In the genomic region with DNA sequence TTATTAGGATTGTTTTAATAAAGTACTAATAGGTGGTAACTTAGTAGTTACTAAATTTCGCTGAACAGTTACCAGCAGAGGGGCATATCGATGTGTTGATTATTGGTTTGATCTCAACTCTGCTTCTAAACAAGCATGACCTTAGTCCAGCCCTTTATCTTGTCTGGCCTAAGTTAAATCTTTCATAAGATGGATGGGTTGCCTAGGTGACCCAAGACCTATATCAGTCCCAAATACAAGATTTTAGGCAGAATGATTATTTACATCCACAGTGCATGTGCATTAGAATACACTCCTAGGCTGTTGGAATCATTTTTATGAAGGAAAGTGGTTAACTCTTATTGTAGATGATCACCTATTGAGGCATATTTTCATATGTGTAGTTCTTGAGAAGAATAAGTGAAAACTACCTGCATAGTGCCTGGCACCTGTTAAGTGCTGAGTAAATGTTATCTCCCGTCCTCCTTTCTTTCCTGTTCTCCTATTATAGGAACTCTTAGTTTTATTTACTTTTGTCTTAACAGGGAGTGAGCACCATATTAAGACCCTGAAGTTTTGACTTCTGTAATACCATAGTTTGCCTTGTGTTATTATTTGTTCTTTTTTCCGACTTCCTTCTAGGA, we compare ENCODE assay signal across 8 cellular contexts. TPM values are rescaled to one million over a fixed set of nuclear protein-coding genes. Genes with fewer than 3 reads are reported as not detected.
DNase-seq lines count a peak whose midpoint lies in the region; ATAC-seq and TF ChIP-seq lines count a peak whose summit lies in the region.

No MANE protein-coding gene starts in this region.

- H3K36me3 Mint-ChIP-seq in Caco-2 (ENCODE audit: insufficient read depth, unreplicated experiment) (no peaks in the 10 kb centered on the region), neural progenitor cell (peaks cover 29% of the 10 kb centered on the region)

- H3K4me3 Mint-ChIP-seq in Caco-2 (ENCODE audit: unreplicated experiment) (peak overlapping the region; percentile 94), neural progenitor cell (peak overlapping the region; percentile 99)

- H3K27me3 Mint-ChIP-seq in Caco-2 (ENCODE audit: insufficient read depth, unreplicated experiment) (peaks cover under 1% of the 10 kb centered on the region), neural progenitor cell (ENCODE audit: insufficient read depth, low read depth) (no peaks in the 10 kb centered on the region)

- no peaks in the 10 kb centered on the region for H3K9me3 Mint-ChIP-seq in Caco-2 (ENCODE audit: unreplicated experiment)
- peaks cover 13% of the 10 kb centered on the region for H3K9me3 Mint-ChIP-seq in neural progenitor cell

- H3K9me3 ChIP-seq in Caco-2 = no peaks in the 10 kb centered on the region
- no peaks in the 10 kb centered on the region for H3K9me3 ChIP-seq in neural progenitor cell (ENCODE audit: low read depth)

- no peak for DNase-seq in Caco-2
- no peak for DNase-seq in LNCaP clone FGC (ENCODE audit: low read depth)
- peak; percentile 5 for DNase-seq in dermis blood vessel endothelial cell
- no peak for DNase-seq in neural progenitor cell (ENCODE audit: low spot score)
- no peak for DNase-seq in left lobe of liver (ENCODE audit: low spot score)
- no peak for DNase-seq in COLO829 (ENCODE audit: low spot score)

- POLR2A ChIA-PET in Caco-2 (lab: Charles Lee) = no interaction called here

- H3K27me3 ChIP-seq in Caco-2 (replicated peaks; ENCODE audit: control insufficient read depth, insufficient read depth, low read length) (no peaks in the 10 kb centered on the region), neural progenitor cell (peaks cover 27% of the 10 kb centered on the region)

- H3K4me1 Mint-ChIP-seq in Caco-2 (ENCODE audit: low read depth, unreplicated experiment) (peaks cover 8% of the 10 kb centered on the region), neural progenitor cell (peaks cover 22% of the 10 kb centered on the region)

- H3K4me3 ChIP-seq in Caco-2 (ENCODE audit: low read depth, low read length) (peak overlapping the region; percentile 84), LNCaP clone FGC (ENCODE audit: low read depth, low read length) (peak overlapping the region; percentile 91), neural progenitor cell (peak overlapping the region; percentile 96)

- H3K4me1 ChIP-seq in Caco-2 = 0 out of 2 replicates have a peak, but pooled peaks cover 10% of the 10 kb centered on the region
- H3K4me1 ChIP-seq in neural progenitor cell = peaks cover 17% of the 10 kb centered on the region

- TF ChIP-seq CTCF in Caco-2 (IDR thresholded peaks at IDR 0.05; ENCODE audit: insufficient read depth in 1 of 2, low read depth in 1 of 2, low read length in 1 of 2, severe bottlenecking in 1 of 2, unreplicated experiment in 1 of 2) (no peak), LNCaP clone FGC (IDR thresholded peaks at IDR 0.05; ENCODE audit: control insufficient read depth, extremely low read depth, insufficient read depth) (no peak), neural progenitor cell (IDR thresholded peaks at IDR 0.05) (no peak)

- CTCF ChIA-PET in Caco-2 (lab: Charles Lee) = no interaction called here

- ATAC-seq in left lobe of liver (no peak), HG02870 (IDR thresholded peaks at IDR 0.05; ENCODE audit: unreplicated experiment) (no peak), HG03097 (IDR thresholded peaks at IDR 0.05; ENCODE audit: low FRiP score, unreplicated experiment) (no peak)

- H3F3A ChIP-seq in neural progenitor cell (ENCODE audit: low read depth) = peaks cover 2% of the 10 kb centered on the region

- intact Hi-C loops in Caco-2 (cut with micrococcal nuclease; ENCODE audit: unreplicated experiment) = no loop called here

- H3K36me3 ChIP-seq in Caco-2 (ENCODE audit: control insufficient read depth, insufficient read depth, low read length) (no peaks in the 10 kb centered on the region), neural progenitor cell (no peaks in the 10 kb centered on the region)

- peaks cover 56% of the 10 kb centered on the region for H4K20me1 ChIP-seq in neural progenitor cell (ENCODE audit: low read depth)

- peak overlapping the region; percentile 92 for H3K9ac ChIP-seq in neural progenitor cell

- peak overlapping the region; percentile 93 for H3K4me2 ChIP-seq in neural progenitor cell

- no peak overlapping the region for H2AFZ ChIP-seq in neural progenitor cell (replicated peaks)

- H3K27ac Mint-ChIP-seq in Caco-2 (ENCODE audit: unreplicated experiment) (peak overlapping the region; percentile 96), neural progenitor cell (no peak overlapping the region)

- H3K27ac ChIP-seq in neural progenitor cell = no peak overlapping the region

- BruUV-seq in Caco-2 (replicated peaks; lab: Mats Ljungman, UMichigan) = TSS peak; percentile 31

- peaks cover 60% of the 10 kb centered on the region for H3K79me2 ChIP-seq in neural progenitor cell (ENCODE audit: low read depth)

RNA-seq across cellular contexts. Expression of a gene that starts 1.1 kb away (rescaled TPM):
- total RNA-seq in Caco-2 (2022) = 12.1 and 12.3 TPM in 2 replicates
- 23.4 and 27.6 TPM in 2 replicates for total RNA-seq in dermis blood vessel endothelial cell
- 102 and 135 TPM in 2 replicates for total RNA-seq in neural progenitor cell (ENCODE audit: low replicate concordance)
- 1.8 TPM for total RNA-seq in left lobe of liver
